Comparison of ENCODE assay signal across 31 cellular contexts in the genomic region with DNA sequence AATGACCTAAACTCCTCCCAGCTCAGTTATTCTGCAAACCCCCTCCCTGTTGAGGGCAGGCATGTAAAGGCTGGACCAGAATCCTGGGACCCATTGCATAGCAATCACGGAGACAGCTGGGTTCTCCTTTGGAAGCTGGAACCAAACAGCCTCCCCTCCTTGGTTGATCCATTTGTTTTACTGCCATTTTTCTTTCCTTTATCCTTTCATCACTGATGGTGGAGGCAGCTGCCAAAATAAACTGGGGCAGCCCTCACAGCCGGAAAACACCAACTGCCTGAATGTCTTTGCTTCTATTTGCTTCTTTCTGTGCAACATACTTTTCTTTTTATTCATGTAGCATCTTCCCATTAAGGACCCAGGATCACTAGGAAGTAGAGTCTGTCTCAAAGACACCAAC.
"Had no signal": no experiment of that assay in that cellular context is flagged by ENCODE, and none has a peak within 500 bp of the region (broad histone marks: within the 10 kb centered on the region; RNA-seq: fewer than 3 reads in every experiment).

No MANE protein-coding gene starts in this region.

- H3K27ac ChIP-seq: ascending aorta, cardiac muscle cell, VCaP had no signal

- H3K4me3 ChIP-seq: ascending aorta, cardiac muscle cell, K562 had no signal

- DNase-seq: activated B cell treated with CpG ODN at 0.5 μM for 24 hours; activated CD4-positive, alpha-beta memory T cell treated with anti-CD3 and anti-CD28 coated beads for 36 hours; activated CD4-positive, alpha-beta T cell treated with anti-CD3 and anti-CD28 coated beads for 4 hours; activated CD4-positive, alpha-beta T cell treated with anti-CD3 and anti-CD28 coated beads, Interleukin-2, amount 50 U/mL, for 1 hour; activated CD4-positive, CD25-positive, alpha-beta regulatory T cell treated with anti-CD3 and anti-CD28 coated beads, Interleukin-2, amount 50 U/mL, for 72 hours; activated CD8-positive, alpha-beta memory T cell treated with anti-CD3 and anti-CD28 coated beads, Interleukin-2, amount 50 U/mL, for 4 hours; activated gamma-delta T cell treated with Interleukin-2 at 50 U/mL for 16 hours; activated naive CD4-positive, alpha-beta T cell treated with anti-CD3 and anti-CD28 coated beads, Interleukin-2, amount 50 U/mL, for 16 hours; activated naive CD8-positive, alpha-beta T cell treated with anti-CD3 and anti-CD28 coated beads for 36 hours; activated T-cell treated with anti-CD3 and anti-CD28 coated beads for 4 hours; activated T-cell treated with anti-CD3 and anti-CD28 coated beads, Interleukin-2, amount 50 U/mL, for 4 hours; amniotic stem cell; Karpas-422; NCI-H1105; NCI-H1417 treated with DMSO at 0.1 percent for 48 hours; NCI-H187 treated with DMSO at 0.1 percent for 48 hours; NCI-H2081; NCI-H2171 treated with DMSO at 0.1 percent for 48 hours; NCI-H2227 treated with DMSO at 0.1 percent for 48 hours; NCI-H524; OCI-M1; Right ventricle myocardium superior; SW 1271; T-helper 1 cell; T-helper 2 cell; T-helper 9 cell had no signal

- H3K4me3 Mint-ChIP-seq: activated B cell treated with CpG ODN at 0.5 μM for 24 hours; activated CD4-positive, alpha-beta memory T cell treated with anti-CD3 and anti-CD28 coated beads for 36 hours; activated naive CD8-positive, alpha-beta T cell treated with anti-CD3 and anti-CD28 coated beads for 36 hours; activated T-cell treated with anti-CD3 and anti-CD28 coated beads, Interleukin-2, amount 50 U/mL, for 4 hours; activated T-helper 1 cell treated with anti-CD3 and anti-CD28 coated beads, Interleukin-12 subunit alpha, Interleukin-12 subunit beta, Interleukin-2, Interleukin-4 antibody, amounts not matched to agents 30 ng/mL and 10 ng/mL and 1 ng/mL, durations not matched to agents 14 hours and 24 hours and 36 hours had no signal

- H3K27ac Mint-ChIP-seq: activated B cell treated with CpG ODN at 0.5 μM for 24 hours; activated CD4-positive, alpha-beta memory T cell treated with anti-CD3 and anti-CD28 coated beads for 36 hours; activated naive CD8-positive, alpha-beta T cell treated with anti-CD3 and anti-CD28 coated beads for 36 hours; activated T-helper 1 cell treated with anti-CD3 and anti-CD28 coated beads, Interleukin-12 subunit alpha, Interleukin-12 subunit beta, Interleukin-2, Interleukin-4 antibody, amounts not matched to agents 30 ng/mL and 10 ng/mL and 1 ng/mL, durations not matched to agents 14 hours and 24 hours and 36 hours had no signal

- H3K4me1 ChIP-seq: ascending aorta had no signal

- H3K4me1 Mint-ChIP-seq: activated B cell treated with CpG ODN at 0.5 μM for 24 hours; activated naive CD8-positive, alpha-beta T cell treated with anti-CD3 and anti-CD28 coated beads for 36 hours had no signal

- H3K27me3 ChIP-seq: ascending aorta had no signal

- H3K36me3 Mint-ChIP-seq: activated CD4-positive, alpha-beta memory T cell treated with anti-CD3 and anti-CD28 coated beads for 36 hours; activated naive CD8-positive, alpha-beta T cell treated with anti-CD3 and anti-CD28 coated beads for 36 hours had no signal

- H3K36me3 ChIP-seq: ascending aorta, cardiac muscle cell had no signal
